ENCODE assay signal across 7 cellular contexts in genomic region chr7:76964050-76964449, GRCh38.
DNase-seq lines count a peak whose midpoint lies in the region; ATAC-seq, FAIRE-seq and TF ChIP-seq lines count a peak whose summit lies in the region.
"Not testable (repeated sequence)": the region's sequence is repeated elsewhere in the genome, so short reads cannot be mapped to it uniquely, and the experiment has no call there.

No MANE protein-coding gene starts in this region.

- H3K36me3 ChIP-seq in Panc1 (ENCODE audit: control insufficient read depth, insufficient read depth, low read length); HepG2 (replicated peaks in 1 of 2; ENCODE audit: control insufficient read depth in 1 of 2, insufficient read depth in 2 of 2, low read length in 2 of 2): not testable (repeated sequence)

- not testable (repeated sequence) for H3K27ac ChIP-seq in Panc1 (ENCODE audit: low read length); HepG2 (ENCODE audit: extremely low read length, insufficient read depth, low read length)

- DNase-seq in GM19239 (ENCODE audit: insufficient read length, low spot score); Panc1 (ENCODE audit: low read depth, low spot score); Right ventricle myocardium superior; left ventricle myocardium superior; HepG2 (ENCODE audit: low spot score); sciatic nerve (ENCODE audit: low spot score): not testable (repeated sequence)

- H3K4me3 ChIP-seq in Panc1 (ENCODE audit: low read depth in 2 of 2, low read length in 2 of 2); HepG2 (replicated peaks in 1 of 3; ENCODE audit: insufficient read depth in 1 of 3, low read depth in 2 of 3, low read length in 3 of 3): not testable (repeated sequence)

- not testable (repeated sequence) for H3K27me3 ChIP-seq in Panc1 (ENCODE audit: control insufficient read depth, insufficient read depth, low read length); HepG2 (ENCODE audit: control insufficient read depth in 1 of 2, insufficient read depth in 2 of 2, low read length in 2 of 2)

- POLR2A ChIA-PET in Panc1 (lab: Charles Lee); HepG2 (lab: Yijun Ruan, JAX): not testable (repeated sequence)

- not testable (repeated sequence) for TF ChIP-seq CTCF in Panc1 (IDR thresholded peaks at IDR 0.05); HepG2 (CRISPR knock-in tag; IDR thresholded peaks at IDR 0.05)

- H2AFZ ChIP-seq in HepG2 (ENCODE audit: low read length) = not testable (repeated sequence)

- not testable (repeated sequence) for H3K79me2 ChIP-seq in HepG2 (ENCODE audit: insufficient read depth, low read length)

- FAIRE-seq in GM19239 (lab: Jason Lieb, UNC) = peak; percentile 64
- FAIRE-seq in HepG2 (lab: Jason Lieb, UNC) = not testable (repeated sequence)

- TF ChIP-seq RAD21 in HepG2 (CRISPR knock-in tag; IDR thresholded peaks at IDR 0.05) = not testable (repeated sequence)

- CTCF ChIA-PET in Panc1 (lab: Charles Lee); HepG2 (lab: Yijun Ruan, JAX; ENCODE audit: low intra/inter-chr PET ratio, low total read pairs): not testable (repeated sequence)

- in situ Hi-C loops in Panc1 (cut with HindIII; ENCODE audit: low pct_unique_long_range_greater_than_20kb, low sequenced_read_pairs); HepG2 (cut with HindIII; ENCODE audit: extremely low pct_ligation_motif_present, low pct_unique_long_range_greater_than_20kb): not testable (repeated sequence)

- H3K4me1 ChIP-seq in Panc1 (ENCODE audit: control insufficient read depth, insufficient read depth, low read length); HepG2 (ENCODE audit: insufficient read depth, low read length): not testable (repeated sequence)

- intact Hi-C loops in Panc1 (cut with micrococcal nuclease; ENCODE audit: unreplicated experiment); Right ventricle myocardium superior (cut with DNase I); left ventricle myocardium superior (cut with micrococcal nuclease); HepG2 (cut with micrococcal nuclease; ENCODE audit: unreplicated experiment); sciatic nerve (cut with DNase I): not testable (repeated sequence)

- TF ChIP-seq EP300 in HepG2 (IDR thresholded peaks at IDR 0.05; ENCODE audit: low read depth in 2 of 2, low read length in 2 of 2); HepG2 (CRISPR knock-in tag; IDR thresholded peaks at IDR 0.05; ENCODE audit: borderline replicate concordance): not testable (repeated sequence)

- WGBS in HepG2 (ENCODE audit: low lambda C conversion rate) = no CpG with 5 or more reads among the region's 8 CpGs

- BruUV-seq in Panc1 (replicated peaks; lab: Mats Ljungman, UMichigan) (TSS peak; percentile 70), HepG2 (replicated peaks; lab: Mats Ljungman, UMichigan) (TSS peak; percentile 52)

- H3K4me2 ChIP-seq in HepG2 (ENCODE audit: low read depth, low read length) = not testable (repeated sequence)

- not testable (repeated sequence) for TF ChIP-seq POLR2A in HepG2 (IDR thresholded peaks at IDR 0.05; ENCODE audit: insufficient read depth in 1 of 2, low read depth in 2 of 2, low read length in 2 of 2)

- not testable (repeated sequence) for ATAC-seq in Panc1, HepG2
- ATAC-seq in esophagus mucosa (peak; percentile 4), Right ventricle myocardium superior (ENCODE audit: poor library complexity) (peak; percentile 48), left ventricle myocardium superior (peak; percentile 54), sciatic nerve (peak; percentile 81)

- not testable (repeated sequence) for H3K9me3 ChIP-seq in Panc1 (ENCODE audit: control insufficient read depth, insufficient read depth, low read depth, low read length); HepG2 (ENCODE audit: low read length)

- H3K9ac ChIP-seq in HepG2 (ENCODE audit: insufficient read depth, low read depth, low read length) = not testable (repeated sequence)

- H4K20me1 ChIP-seq in HepG2 (ENCODE audit: insufficient read depth, low read length) = not testable (repeated sequence)
